36 cellular contexts compared by ENCODE assay signal in the genomic region with DNA sequence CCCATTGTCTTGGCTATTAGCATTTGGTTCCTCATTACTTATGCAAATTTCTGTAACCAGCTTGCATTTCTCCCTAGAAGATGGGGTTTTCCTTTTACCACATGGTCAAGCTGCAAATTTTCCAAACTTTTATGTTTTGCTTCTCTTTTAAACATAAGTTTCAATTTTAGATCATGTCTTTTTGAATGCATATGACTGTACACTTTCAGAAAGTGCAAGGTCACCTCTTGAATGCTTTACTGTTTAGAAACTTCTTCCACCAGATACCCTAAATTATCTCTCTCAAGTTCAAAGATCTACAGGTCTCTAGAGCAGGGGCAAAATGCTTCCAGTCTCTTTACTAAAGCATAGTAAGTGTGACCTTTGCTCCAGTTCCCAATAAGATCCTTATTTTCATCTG.
"Had no signal": no experiment of that assay in that cellular context is flagged by ENCODE, and none has a peak within 500 bp of the region (broad histone marks: within the 10 kb centered on the region; RNA-seq: fewer than 3 reads in every experiment).

No MANE protein-coding gene starts in this region.

- H3K4me3 ChIP-seq: MG63 had no signal

- DNase-seq: Karpas-422, Kasumi-1, MG63, MM.1S, MV-4-11, NCI-H1048, NCI-H1092, NCI-H1092 treated with DMSO at 0.1 percent for 48 hours, NCI-H1105, NCI-H1105 treated with DMSO at 0.1 percent for 48 hours, NCI-H1417, NCI-H1417 treated with DMSO at 0.1 percent for 48 hours, NCI-H1436, NCI-H1436 treated with DMSO at 0.1 percent for 48 hours, NCI-H146, NCI-H1694, NCI-H1694 treated with DMSO at 0.1 percent for 48 hours, NCI-H187, NCI-H187 treated with DMSO at 0.1 percent for 48 hours, NCI-H1930, NCI-H2029, NCI-H2029 treated with DMSO at 0.1 percent for 48 hours, NCI-H2081, NCI-H2081 treated with DMSO at 0.1 percent for 48 hours, NCI-H2107, NCI-H2171, NCI-H2171 treated with DMSO at 0.1 percent for 48 hours, NCI-H2227 treated with DMSO at 0.1 percent for 48 hours, NCI-H226, NCI-H345, NCI-H446, NCI-H446 treated with DMSO at 0.1 percent for 48 hours, NCI-H510A, NCI-H510A treated with DMSO at 0.1 percent for 48 hours, NCI-H524, NCI-H524 treated with DMSO at 0.1 percent for 48 hours had no signal

- H3K36me3 ChIP-seq: MG63 had no signal

- H3K9me3 ChIP-seq: MG63 had no signal

- H3K27me3 ChIP-seq: MG63 had no signal
